ENCODE assay signal across 2 cellular contexts in genomic region chr16:55825115-55825728, GRCh38.
TF ChIP-seq lines count a peak whose summit lies in the region.

No MANE protein-coding gene starts in this region.

TF ChIP-seq in liver, 16 proteins besides CTCF, POLR2A, EP300 and RAD21 (continued from another document):
- TF ChIP-seq ZBTB33 (IDR thresholded peaks at IDR 0.05) (no peak), JUND (IDR thresholded peaks at IDR 0.05) (no peak), SP1 (IDR thresholded peaks at IDR 0.05) (no peak), HNF4G (IDR thresholded peaks at IDR 0.05) (no peak), REST (IDR thresholded peaks at IDR 0.05) (no peak), MAX (IDR thresholded peaks at IDR 0.05) (no peak), FOXA2 (IDR thresholded peaks at IDR 0.05) (no peak), NR2F2 (IDR thresholded peaks at IDR 0.05) (no peak)

TF ChIP-seq in HepG2, 621 proteins besides CTCF, POLR2A, EP300 and RAD21 (continued from another document):
- no peak for TF ChIP-seq ZBTB4 (CRISPR knock-in tag; IDR thresholded peaks at IDR 0.05; ENCODE audit: borderline replicate concordance)
TF ChIP-seq in HepG2: peak in this region for 0.
